ENCODE assay signal across 1 cellular context in genomic region chr1:232655041-232655745, GRCh38.
TF ChIP-seq lines count a peak whose summit lies in the region.

No MANE protein-coding gene starts in this region.

TF ChIP-seq in HEK293, 187 proteins besides CTCF, POLR2A, EP300 and RAD21 (continued from another document):
- TF ChIP-seq ATF2 (tag by site-specific recombination; IDR thresholded peaks at IDR 0.05; ENCODE audit: low read depth) = peak; percentile 65; the same call in 1 of the 2 replicates
- TF ChIP-seq PATZ1 (tag by site-specific recombination; IDR thresholded peaks at IDR 0.05) = peak; percentile 34; the same call in 1 of the 2 replicates
- TF ChIP-seq ZNF398 (tag by site-specific recombination; IDR thresholded peaks at IDR 0.05) = 0 out of 2 replicates have a peak, but pooled peaks have one; percentile 35
- 0 out of 2 replicates have a peak, but pooled peaks have one; percentile 6 for TF ChIP-seq ZNF335 (tag by site-specific recombination; conservative IDR thresholded peaks at IDR 0.05)
- peak; percentile 26; the same call in 1 of the 2 replicates for TF ChIP-seq KLF8 (tag by site-specific recombination; IDR thresholded peaks at IDR 0.05)
- TF ChIP-seq SP7 (tag by site-specific recombination; IDR thresholded peaks at IDR 0.05) = peak; percentile 89
- TF ChIP-seq OSR2 (tag by site-specific recombination; IDR thresholded peaks at IDR 0.05) = 0 out of 2 replicates have a peak, but pooled peaks have one; percentile 28
